ENCODE assay signal across 31 cellular contexts in genomic region chr2:200272320-200272719, GRCh38.
"Had no signal": no experiment of that assay in that cellular context is flagged by ENCODE, and none has a peak within 500 bp of the region (broad histone marks: within the 10 kb centered on the region; RNA-seq: fewer than 3 reads in every experiment).

No MANE protein-coding gene starts in this region.

- FAIRE-seq: bronchial epithelial cell had no signal

- H3K27ac ChIP-seq: ascending aorta, cardiac muscle cell, WERI-Rb-1 had no signal

- H3K27me3 ChIP-seq: ascending aorta, cardiac muscle cell had no signal

- H3K4me3 ChIP-seq: ascending aorta, cardiac muscle cell had no signal

- H3K36me3 ChIP-seq: ascending aorta, cardiac muscle cell, WERI-Rb-1 had no signal

- H3K4me1 ChIP-seq: ascending aorta had no signal

- H3K9me3 ChIP-seq: ascending aorta had no signal

- DNase-seq: activated CD4-positive, alpha-beta memory T cell treated with anti-CD3 and anti-CD28 coated beads, Interleukin-2, amount 10 ng/mL, durations not matched to agents 7 days and 5 days; activated CD4-positive, alpha-beta T cell treated with anti-CD3 and anti-CD28 coated beads for 1 hour; activated CD4-positive, alpha-beta T cell treated with anti-CD3 and anti-CD28 coated beads for 36 hours; activated CD4-positive, alpha-beta T cell treated with anti-CD3 and anti-CD28 coated beads for 48 hours; activated CD4-positive, alpha-beta T cell treated with anti-CD3 and anti-CD28 coated beads, Interleukin-2, amount 10 ng/mL, durations not matched to agents 7 days and 5 days; activated CD4-positive, alpha-beta T cell treated with anti-CD3 and anti-CD28 coated beads, Interleukin-2, amount 50 U/mL, for 48 hours; activated CD4-positive, CD25-positive, alpha-beta regulatory T cell; activated CD8-positive, alpha-beta memory T cell treated with anti-CD3 and anti-CD28 coated beads for 24 hours; activated CD8-positive, alpha-beta memory T cell treated with anti-CD3 and anti-CD28 coated beads, Interleukin-2, amount 10 ng/mL, durations not matched to agents 7 days and 5 days; activated CD8-positive, alpha-beta memory T cell treated with anti-CD3 and anti-CD28 coated beads, Interleukin-2, amount 50 U/mL, for 48 hours; activated CD8-positive, alpha-beta T cell treated with anti-CD3 and anti-CD28 coated beads, Interleukin-2, amount 10 ng/mL, durations not matched to agents 7 days and 5 days; activated gamma-delta T cell; activated naive CD4-positive, alpha-beta T cell treated with anti-CD3 and anti-CD28 coated beads, Interleukin-2, amount 10 ng/mL, durations not matched to agents 7 days and 5 days; activated naive CD4-positive, alpha-beta T cell treated with Interleukin-2 at 50 U/mL for 16 hours; activated naive CD8-positive, alpha-beta T cell treated with anti-CD3 and anti-CD28 coated beads, Interleukin-2, amount 10 ng/mL, durations not matched to agents 7 days and 5 days; activated naive CD8-positive, alpha-beta T cell treated with anti-CD3 and anti-CD28 coated beads, Interleukin-2, amount 50 U/mL, for 24 hours; activated T-cell treated with anti-CD3 and anti-CD28 coated beads, Interleukin-2, amount 50 U/mL, for 24 hours; activated T-cell treated with anti-CD3 and anti-CD28 coated beads, Interleukin-2, amount 50 U/mL, for 48 hours; amygdala; anterior cingulate cortex; caudate nucleus; cerebellar nuclear complex; T-helper 1 cell; T-helper 2 cell; T-helper 9 cell; WERI-Rb-1 had no signal

- ATAC-seq: activated CD4-positive, alpha-beta T cell treated with anti-CD3 and anti-CD28 coated beads for 36 hours; activated CD4-positive, CD25-positive, alpha-beta regulatory T cell treated with anti-CD3 and anti-CD28 coated beads, Interleukin-2, amount 50 U/mL, for 24 hours; activated CD8-positive, alpha-beta memory T cell treated with anti-CD3 and anti-CD28 coated beads, Interleukin-2, amount 10 ng/mL, durations not matched to agents 7 days and 5 days; activated CD8-positive, alpha-beta T cell treated with anti-CD3 and anti-CD28 coated beads, Interleukin-2, amount 10 ng/mL, durations not matched to agents 7 days and 5 days; activated naive CD8-positive, alpha-beta T cell treated with anti-CD3 and anti-CD28 coated beads, Interleukin-2, amount 50 U/mL, for 24 hours; WTC11 had no signal
